ENCODE assay signal across 21 cellular contexts in the genomic region with DNA sequence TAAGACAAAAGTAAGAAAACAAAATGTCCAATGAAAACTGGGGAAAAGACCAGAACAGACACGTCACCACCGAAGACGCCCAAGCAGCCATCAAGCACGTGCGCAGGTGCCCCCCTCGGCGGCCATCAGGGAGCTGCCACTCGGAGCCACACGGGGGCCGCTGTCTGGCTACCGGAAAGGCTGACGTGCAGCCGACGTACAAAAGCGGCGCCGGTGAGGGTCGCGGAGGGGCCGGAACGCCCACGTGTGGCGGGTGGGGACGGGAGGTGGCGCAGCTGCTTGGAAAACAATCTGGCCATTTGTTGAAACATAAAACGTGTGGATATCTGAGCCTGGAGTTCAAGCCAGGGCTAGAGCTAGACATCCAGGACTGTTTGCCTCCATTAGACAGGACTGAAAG.
"Had no signal": no experiment of that assay in that cellular context is flagged by ENCODE, and none has a peak within 500 bp of the region (broad histone marks: within the 10 kb centered on the region; RNA-seq: fewer than 3 reads in every experiment).

No MANE protein-coding gene starts in this region.

- ATAC-seq: activated CD8-positive, alpha-beta memory T cell treated with anti-CD3 and anti-CD28 coated beads, Interleukin-2, amount 10 ng/mL, durations not matched to agents 7 days and 5 days; gastrocnemius medialis; heart left ventricle; left ventricle myocardium superior; pancreas; sciatic nerve; stimulated activated effector memory CD8-positive, alpha-beta T cell treated with anti-CD3 and anti-CD28 coated beads, Interleukin-12 subunit alpha, Interleukin-12 subunit beta, amount 100 ng/mL, for 72 hours had no signal

- H3K27ac ChIP-seq: gastrocnemius medialis, heart left ventricle, pancreas, testis, upper lobe of left lung had no signal

- H3K36me3 ChIP-seq: gastrocnemius medialis, heart left ventricle, pancreas, upper lobe of left lung had no signal

- DNase-seq: activated B cell treated with CpG ODN at 0.5 μM for 24 hours; activated CD4-positive, alpha-beta memory T cell treated with anti-CD3 and anti-CD28 coated beads, Interleukin-2, amount 10 ng/mL, durations not matched to agents 7 days and 5 days; activated CD4-positive, alpha-beta T cell treated with anti-CD3 and anti-CD28 coated beads for 48 hours; activated CD8-positive, alpha-beta memory T cell treated with anti-CD3 and anti-CD28 coated beads, Interleukin-2, amount 10 ng/mL, durations not matched to agents 7 days and 5 days; activated naive CD4-positive, alpha-beta T cell; activated naive CD8-positive, alpha-beta T cell treated with anti-CD3 and anti-CD28 coated beads for 36 hours; amniotic stem cell; effector CD4-positive, alpha-beta T cell; gastrocnemius medialis; immature natural killer cell; kidney glomerular epithelial cell; left ventricle myocardium superior; naive B cell; stimulated activated CD4-positive, alpha-beta T cell treated with anti-CD3 and anti-CD28 coated beads, Interleukin-4, amount 100 ng/mL, for 24 hours; T-helper 9 cell; testis had no signal

- H3K4me3 ChIP-seq: gastrocnemius medialis, heart left ventricle, pancreas, testis, upper lobe of left lung had no signal

- H3K4me1 ChIP-seq: gastrocnemius medialis, heart left ventricle, pancreas, testis, upper lobe of left lung had no signal

- H3K27me3 ChIP-seq: testis, upper lobe of left lung had no signal

- H3K9me3 ChIP-seq: gastrocnemius medialis, heart left ventricle, pancreas, testis, upper lobe of left lung had no signal
